In the genomic region with DNA sequence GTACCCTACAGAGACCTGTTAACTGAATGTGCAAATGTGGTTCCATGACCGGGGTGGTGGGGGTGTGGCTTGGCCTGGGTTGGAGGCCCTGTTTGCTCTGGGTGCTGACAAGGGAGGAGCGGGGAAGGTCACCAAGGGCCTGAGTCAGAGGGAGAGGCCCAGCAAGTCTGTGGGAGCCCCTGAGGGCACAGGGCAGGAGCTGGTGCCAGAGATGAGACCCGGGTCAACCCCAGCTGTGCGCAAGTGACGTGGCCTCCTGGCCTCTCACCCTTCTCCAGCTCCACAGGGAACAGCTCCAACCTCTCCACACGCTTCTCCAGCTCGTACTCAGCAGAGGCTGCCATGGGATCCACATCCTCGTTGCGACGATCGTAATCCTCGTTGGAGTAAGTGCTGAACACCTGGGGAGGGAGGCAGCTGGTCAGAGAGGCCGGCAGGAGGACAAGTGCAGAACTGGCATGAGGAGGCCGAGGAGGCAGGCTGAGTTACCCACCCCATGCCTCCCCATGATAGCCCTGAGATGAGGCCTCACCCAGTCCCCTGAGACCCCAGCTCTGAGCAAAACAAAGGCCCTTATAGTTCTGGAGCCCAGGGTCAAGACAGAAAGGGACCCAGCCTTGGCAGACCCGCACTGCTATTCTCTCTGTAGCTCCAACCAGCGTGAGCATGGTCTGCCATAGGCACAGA, we compare ENCODE assay signal across 12 cellular contexts. TPM values are rescaled to one million over a fixed set of nuclear protein-coding genes. Genes with fewer than 3 reads are reported as not detected.
DNase-seq lines count a peak whose midpoint lies in the region; ATAC-seq, FAIRE-seq and TF ChIP-seq lines count a peak whose summit lies in the region.
"Had no signal": no experiment of that assay in that cellular context is flagged by ENCODE, and none has a peak within 500 bp of the region (broad histone marks: within the 10 kb centered on the region; RNA-seq: fewer than 3 reads in every experiment).

No MANE protein-coding gene starts in this region.

- H2AFZ ChIP-seq in DND-41 (ENCODE audit: low read depth, low read length) = no peak overlapping the region

- intact Hi-C loops in esophagus muscularis mucosa (cut with DNase I) (loop anchor here (5.0 kb wide), 1 partner anchor 33 kb away; no protein-coding TSS in a partner anchor), sciatic nerve (cut with DNase I) (no loop called here), lower lobe of right lung (cut with DNase I) (no loop called here)

- no peak for TF ChIP-seq EP300 in esophagus muscularis mucosa (IDR thresholded peaks at IDR 0.05)

- no peak for TF ChIP-seq POLR2A in esophagus muscularis mucosa (IDR thresholded peaks at IDR 0.05; ENCODE audit: low read depth)

- H3K4me2 ChIP-seq in DND-41 (ENCODE audit: insufficient read depth, low read length) = peak overlapping the region; percentile 88; the same call in 1 of the 2 replicates

- H3K4me1 ChIP-seq in DND-41 (ENCODE audit: insufficient read depth, low read length) (peaks cover 63% of the 10 kb centered on the region), esophagus muscularis mucosa (peaks cover 50 to 92% (median 87%) of the 10 kb centered on the region in 4 donors), lower lobe of right lung (peaks cover 65% of the 10 kb centered on the region), small intestine (ENCODE audit: control insufficient read depth in 2 of 2, insufficient read depth in 1 of 2, low read depth in 1 of 2, low read length in 1 of 2) (peaks cover 3 to 13% of the 10 kb centered on the region in 2 donors)
- H3K4me1 ChIP-seq: HAP-1 had no signal

- no peak for FAIRE-seq in small intestine (lab: Jason Lieb, UNC)

- H4K20me1 ChIP-seq in DND-41 (ENCODE audit: insufficient read depth, low read length) = peaks cover 78% of the 10 kb centered on the region

- DNase-seq in DND-41 = no peak
- peak; percentile 23 for DNase-seq in T1000 (lab: John Stamatoyannopoulos, UW)
- no peak for DNase-seq in esophagus muscularis mucosa (ENCODE audit: extremely low spot score)
- no peak for DNase-seq in sciatic nerve (ENCODE audit: low spot score)
- no peak for DNase-seq in lower lobe of right lung
- no peak for DNase-seq in activated effector memory CD4-positive, alpha-beta T cell treated with Interleukin-2 at 50 U/mL for 16 hours
- DNase-seq in small intestine = no peak
- DNase-seq: activated CD8-positive, alpha-beta memory T cell treated with anti-CD3 and anti-CD28 coated beads for 24 hours; NCI-H2029 had no signal

- ATAC-seq in DND-41 (ENCODE audit: insufficient read depth, low read depth) (no peak), sciatic nerve (peak; percentile 5), lower lobe of right lung (no peak), GM19397 (IDR thresholded peaks at IDR 0.05; ENCODE audit: unreplicated experiment) (no peak)
- ATAC-seq: Panc1 had no signal

- H3K9me3 ChIP-seq in DND-41 (ENCODE audit: insufficient read depth, low read length, severe bottlenecking) = no peaks in the 10 kb centered on the region
- no peaks in the 10 kb centered on the region for H3K9me3 ChIP-seq in esophagus muscularis mucosa
- no peaks in the 10 kb centered on the region for H3K9me3 ChIP-seq in lower lobe of right lung
- no peaks in the 10 kb centered on the region for H3K9me3 ChIP-seq in small intestine (ENCODE audit: control insufficient read depth, low read depth)

- H3K36me3 ChIP-seq in DND-41 (ENCODE audit: insufficient read depth, low read length) = peaks cover 65% of the 10 kb centered on the region
- H3K36me3 ChIP-seq in esophagus muscularis mucosa = peaks cover 34 to 56% (median 53%) of the 10 kb centered on the region in 4 donors
- H3K36me3 ChIP-seq in lower lobe of right lung = peaks cover 68% of the 10 kb centered on the region
- H3K36me3 ChIP-seq in small intestine (ENCODE audit: control insufficient read depth in 2 of 2, insufficient read depth in 2 of 2, low read length in 2 of 2) = peaks cover 7 to 20% of the 10 kb centered on the region in 2 donors

- H3K4me3 ChIP-seq in DND-41 (ENCODE audit: low read depth in 1 of 2, low read length in 2 of 2) = no peak overlapping the region
- H3K4me3 ChIP-seq in esophagus muscularis mucosa = no peak overlapping the region
- H3K4me3 ChIP-seq in lower lobe of right lung = no peak overlapping the region
- no peak overlapping the region for H3K4me3 ChIP-seq in small intestine (ENCODE audit: low read depth in 1 of 2, low read length in 2 of 2)
- H3K4me3 ChIP-seq: HAP-1 had no signal

- TF ChIP-seq CTCF in DND-41 (IDR thresholded peaks at IDR 0.05; ENCODE audit: borderline replicate concordance, extremely low read depth, low read length, poor library complexity, severe bottlenecking) (no peak), esophagus muscularis mucosa (IDR thresholded peaks at IDR 0.05) (no peak), lower lobe of right lung (IDR thresholded peaks at IDR 0.05) (no peak)

- no peak overlapping the region for H3K27ac ChIP-seq in DND-41 (ENCODE audit: low read length)
- peak overlapping the region in 3 of 4 donors; percentile 87 to 95 (median 95) for H3K27ac ChIP-seq in esophagus muscularis mucosa (replicated peaks in 1 of 4)
- H3K27ac ChIP-seq in lower lobe of right lung = no peak overlapping the region
- H3K27ac ChIP-seq in small intestine (ENCODE audit: low read depth in 1 of 2, low read length in 1 of 2) = no peak overlapping the region

- H3K9ac ChIP-seq in DND-41 (ENCODE audit: low read depth, low read length) = no peak overlapping the region

- WGBS in esophagus muscularis mucosa = 76% methylated on average over 14 of the region's 16 CpGs
- WGBS in small intestine, 3 donors = 76 to 79% (median 76%) methylated on average over 16 of the region's 16 CpGs

- peaks cover 39% of the 10 kb centered on the region for H3K79me2 ChIP-seq in DND-41 (ENCODE audit: insufficient read depth, low read length)

- H3K27me3 ChIP-seq in DND-41 (ENCODE audit: insufficient read depth, low read length, poor library complexity) (no peaks in the 10 kb centered on the region), esophagus muscularis mucosa (no peaks in the 10 kb centered on the region), lower lobe of right lung (ENCODE audit: low read depth) (no peaks in the 10 kb centered on the region), small intestine (ENCODE audit: control insufficient read depth in 2 of 2, insufficient read depth in 2 of 2, low read length in 2 of 2) (no peaks in the 10 kb centered on the region)

RNA-seq across cellular contexts. Expression of a gene that starts 5.5 kb away (rescaled TPM):
- total RNA-seq in esophagus muscularis mucosa (10 to 100 TPM; 20.2 to 46.3 (median 37.5) TPM), sciatic nerve (58.8 TPM), lower lobe of right lung (92.6 TPM)
- polyA plus RNA-seq in small intestine = 10 to 100 TPM; 14.1 to 25.7 (median 17.4) TPM

RNA-seq across cellular contexts. Expression of a gene that starts 15.0 kb away (rescaled TPM):
- total RNA-seq in esophagus muscularis mucosa (1 to 10 TPM in 3 of 4 donors, under 1 TPM in 1; 0.98 to 1.8 (median 1.5) TPM), sciatic nerve (2.5 TPM), lower lobe of right lung (9.2 TPM)
- polyA plus RNA-seq in small intestine = 1 to 10 TPM in 1 of 3 donors, under 1 TPM in 2; 0.54 to 2.1 (median 0.67) TPM

RNA-seq across cellular contexts. Expression of a gene that starts 20.8 kb away (rescaled TPM):
- total RNA-seq in esophagus muscularis mucosa = 100 to 1,000 TPM in 1 of 4 donors, 10 to 100 TPM in 3; 72.7 to 145 (median 82.8) TPM
- 3.5 TPM for total RNA-seq in sciatic nerve
- 9.1 TPM for total RNA-seq in lower lobe of right lung
- polyA plus RNA-seq in small intestine = 1 to 10 TPM in 2 of 3 donors, not detected in 1; 5.0 to 6.2 TPM

RNA-seq across cellular contexts. Expression of a gene that starts 49.8 kb away (rescaled TPM):
- 100 to 1,000 TPM in 1 of 4 donors, 10 to 100 TPM in 3; 31.6 to 118 (median 61.4) TPM for total RNA-seq in esophagus muscularis mucosa
- total RNA-seq in sciatic nerve = 48.6 TPM
- 35.7 TPM for total RNA-seq in lower lobe of right lung
- polyA plus RNA-seq in small intestine = 10 to 100 TPM; 27.2 to 39.6 (median 34.0) TPM

RNA-seq across cellular contexts. Expression of a gene that starts 56.4 kb away (rescaled TPM):
- total RNA-seq in esophagus muscularis mucosa = 100 to 1,000 TPM in 1 of 4 donors, 10 to 100 TPM in 3; 20.7 to 123 (median 41.5) TPM
- total RNA-seq in sciatic nerve = 262 TPM
- total RNA-seq in lower lobe of right lung = 142 TPM
- 10 to 100 TPM in 1 of 3 donors, 1 to 10 TPM in 2; 2.2 to 51.6 (median 2.7) TPM for polyA plus RNA-seq in small intestine

Comparison
In these comparisons a context has a peak if more than half of its experiments do, and no peak if none do; other contexts are left out.
1. H3K27ac ChIP-seq: peak in esophagus muscularis mucosa (3 of 4); none in DND-41 (single experiment), lower lobe of right lung (single experiment) and small intestine (0 of 2).